ENCODE assay signal across 1 cellular context in genomic region chr1:1959840-1960479, GRCh38.
TF ChIP-seq lines count a peak whose summit lies in the region.

No MANE protein-coding gene starts in this region.

TF ChIP-seq in HepG2, 621 proteins besides CTCF, POLR2A, EP300 and RAD21 (continued from another document and continues in another):
- TF ChIP-seq IRF9 (CRISPR knock-in tag; IDR thresholded peaks at IDR 0.05; ENCODE audit: borderline replicate concordance) (peak; percentile 66; the same call in 1 of the 2 replicates), TRIM22 (IDR thresholded peaks at IDR 0.05) (no peak), TERF1 (CRISPR knock-in tag; IDR thresholded peaks at IDR 0.05) (no peak), HINFP (CRISPR knock-in tag; IDR thresholded peaks at IDR 0.05; ENCODE audit: low read depth) (no peak), ZNF343 (CRISPR knock-in tag; IDR thresholded peaks at IDR 0.05) (no peak), TFDP1 (CRISPR knock-in tag; IDR thresholded peaks at IDR 0.05; ENCODE audit: borderline replicate concordance) (no peak), ZNF605 (CRISPR knock-in tag; IDR thresholded peaks at IDR 0.05) (peak; percentile 85), ZNF780A (CRISPR knock-in tag; IDR thresholded peaks at IDR 0.05) (no peak), CENPBD1 (CRISPR knock-in tag; IDR thresholded peaks at IDR 0.05; ENCODE audit: borderline replicate concordance, low read depth) (no peak), HOXA7 (CRISPR knock-in tag; IDR thresholded peaks at IDR 0.05) (no peak), DPF2 (CRISPR knock-in tag; IDR thresholded peaks at IDR 0.05; ENCODE audit: borderline replicate concordance, low read depth) (no peak; the same call in 1 of the 2 replicates), RCOR2 (CRISPR knock-in tag; IDR thresholded peaks at IDR 0.05) (peak; percentile 47), MED13 (CRISPR knock-in tag; IDR thresholded peaks at IDR 0.05) (no peak), FOSL2 (CRISPR knock-in tag; IDR thresholded peaks at IDR 0.05) (peak; percentile 94), ZNF678 (CRISPR knock-in tag; IDR thresholded peaks at IDR 0.05) (no peak), KMT2B (CRISPR knock-in tag; IDR thresholded peaks at IDR 0.05) (no peak), ZNF335 (CRISPR knock-in tag; IDR thresholded peaks at IDR 0.05) (no peak), RELA (CRISPR knock-in tag; IDR thresholded peaks at IDR 0.05) (no peak), ATF1 (CRISPR knock-in tag; IDR thresholded peaks at IDR 0.05) (no peak), FOXO1 (CRISPR knock-in tag; IDR thresholded peaks at IDR 0.05) (no peak; the same call in 1 of the 2 replicates), AKAP8 (CRISPR knock-in tag; IDR thresholded peaks at IDR 0.05) (0 out of 2 replicates have a peak, but pooled peaks have one; percentile 50), CREB3 (CRISPR knock-in tag; IDR thresholded peaks at IDR 0.05) (no peak), POGZ (CRISPR knock-in tag; IDR thresholded peaks at IDR 0.05) (peak; percentile 73), POLR2AphosphoS5 (IDR thresholded peaks at IDR 0.05; ENCODE audit: low read depth, low read length) (peak; percentile 18; the same call in 1 of the 2 replicates), ZNF276 (CRISPR knock-in tag; IDR thresholded peaks at IDR 0.05; ENCODE audit: low read depth) (no peak), ZNF510 (CRISPR knock-in tag; IDR thresholded peaks at IDR 0.05; ENCODE audit: low read depth) (no peak), ZNF580 (CRISPR knock-in tag; IDR thresholded peaks at IDR 0.05; ENCODE audit: borderline replicate concordance, low read depth) (peak; percentile 56; the same call in 1 of the 2 replicates), PAWR (CRISPR knock-in tag; IDR thresholded peaks at IDR 0.05; ENCODE audit: borderline replicate concordance) (no peak), CAMTA2 (CRISPR knock-in tag; IDR thresholded peaks at IDR 0.05; ENCODE audit: borderline replicate concordance) (no peak), TRAFD1 (CRISPR knock-in tag; IDR thresholded peaks at IDR 0.05; ENCODE audit: borderline replicate concordance) (no peak; the same call in 1 of the 2 replicates), ZNF550 (CRISPR knock-in tag; IDR thresholded peaks at IDR 0.05; ENCODE audit: borderline replicate concordance) (0 out of 2 replicates have a peak, but pooled peaks have one; percentile 61), HIVEP1 (CRISPR knock-in tag; IDR thresholded peaks at IDR 0.05) (no peak), ZNF281 (CRISPR knock-in tag; IDR thresholded peaks at IDR 0.05; ENCODE audit: borderline replicate concordance) (no peak), ZNF326 (CRISPR knock-in tag; IDR thresholded peaks at IDR 0.05; ENCODE audit: borderline replicate concordance) (no peak), ZNF781 (CRISPR knock-in tag; IDR thresholded peaks at IDR 0.05; ENCODE audit: borderline replicate concordance, not compliant biosample characterization) (no peak), ZMAT3 (CRISPR knock-in tag; conservative IDR thresholded peaks at IDR 0.05) (no peak), NKX3-1 (CRISPR knock-in tag; IDR thresholded peaks at IDR 0.05) (no peak), HOXD1 (CRISPR knock-in tag; IDR thresholded peaks at IDR 0.05) (0 out of 2 replicates have a peak, but pooled peaks have one; percentile 37), AHDC1 (CRISPR knock-in tag; IDR thresholded peaks at IDR 0.05; ENCODE audit: borderline replicate concordance) (peak; percentile 75; the same call in 1 of the 2 replicates), ZBTB42 (CRISPR knock-in tag; IDR thresholded peaks at IDR 0.05) (no peak), ZNF205 (CRISPR knock-in tag; IDR thresholded peaks at IDR 0.05) (no peak), TOPORS (CRISPR knock-in tag; IDR thresholded peaks at IDR 0.05) (no peak), TOE1 (CRISPR knock-in tag; IDR thresholded peaks at IDR 0.05) (no peak)
